Comparison of ENCODE assay signal across 7 cellular contexts in genomic region chr15:99928429-99928981, GRCh38.
DNase-seq lines count a peak whose midpoint lies in the region; ATAC-seq, FAIRE-seq and TF ChIP-seq lines count a peak whose summit lies in the region.

No MANE protein-coding gene starts in this region.

- peak overlapping the region; percentile 82 for H3K27ac Mint-ChIP-seq in memory B cell

- H3K4me3 Mint-ChIP-seq in memory B cell, result peak overlapping the region; percentile 88

- DNase-seq in GM12892 (ENCODE audit: insufficient read length), result peak; percentile 67
- DNase-seq in NCI-H1092 treated with DMSO at 0.1 percent for 48 hours (lab: John Stamatoyannopoulos, UW), result peak; percentile 57
- DNase-seq in activated CD8-positive, alpha-beta memory T cell treated with anti-CD3 and anti-CD28 coated beads for 1 hour (ENCODE audit: extremely low read depth in 1 of 2, low read depth in 1 of 2), result peak; percentile 59 to 84
- DNase-seq in effector CD4-positive, alpha-beta T cell, result peak; percentile 84
- peak; percentile 87 to 88 for DNase-seq in memory B cell (ENCODE audit: low spot score in 2 of 2)
- DNase-seq in stimulated activated CD8-positive, alpha-beta memory T cell treated with anti-CD3 and anti-CD28 coated beads, Interleukin-12 subunit alpha, Interleukin-12 subunit beta, amount 100 ng/mL, for 1 hour (ENCODE audit: low read depth), result peak; percentile 82

- no peak for TF ChIP-seq POLR2A in GM12892 (IDR thresholded peaks at IDR 0.05; ENCODE audit: low read depth, low read length)

- H3K36me3 Mint-ChIP-seq in memory B cell, result no peaks in the 10 kb centered on the region

- peaks cover 5% of the 10 kb centered on the region for H3K4me1 Mint-ChIP-seq in memory B cell

- no peaks in the 10 kb centered on the region for H3K9me3 Mint-ChIP-seq in memory B cell

- ATAC-seq in HG02571 (IDR thresholded peaks at IDR 0.05; ENCODE audit: unreplicated experiment) (peak; percentile 91), memory B cell (ENCODE audit: low read depth) (peak; percentile 88)

- H3K27me3 Mint-ChIP-seq in memory B cell, result peaks cover 2% of the 10 kb centered on the region

- FAIRE-seq in GM12892 (lab: Jason Lieb, UNC), result peak; percentile 42

Comparison
In these comparisons a context has a peak if more than half of its experiments do, and no peak if none do; other contexts are left out.
1. Peak in every context shown above with its lines: DNase-seq and ATAC-seq.